1 cellular context compared by ENCODE assay signal in genomic region chrX:153404333-153404732, GRCh38.
TF ChIP-seq lines count a peak whose summit lies in the region.
"Not testable (repeated sequence)": the region's sequence is repeated elsewhere in the genome, so short reads cannot be mapped to it uniquely, and the experiment has no call there.

No MANE protein-coding gene starts in this region.

TF ChIP-seq in K562, 482 proteins besides CTCF, POLR2A, EP300 and RAD21:
- 0 out of 2 replicates have a peak, but pooled peaks have one; percentile 9 for TF ChIP-seq ATF3 (IDR thresholded peaks at IDR 0.05)
- TF ChIP-seq ATF3 (CRISPR knock-in tag; conservative IDR thresholded peaks at IDR 0.05) = not testable (repeated sequence)
TF ChIP-seq in K562: peak in this region for 1; not testable (repeated sequence) for 481.
